18 cellular contexts compared by ENCODE assay signal in genomic region chr2:28994679-28995078, GRCh38. TPM values are rescaled to one million over a fixed set of nuclear protein-coding genes. Genes with fewer than 3 reads are reported as not detected.
A peak's percentile ranks its signal among the peaks of the same experiment; 100 is the strongest.
DNase-seq lines count a peak whose midpoint lies in the region; ATAC-seq lines count a peak whose summit lies in the region.
"Had no signal": no experiment of that assay in that cellular context is flagged by ENCODE, and none has a peak within 500 bp of the region (broad histone marks: within the 10 kb centered on the region; RNA-seq: fewer than 3 reads in every experiment).

No MANE protein-coding gene starts in this region.

- H3K4ac ChIP-seq in neuronal stem cell (ENCODE audit: low read length): no peak overlapping the region

- no peak overlapping the region for H3K4me3 Mint-ChIP-seq in dendritic cell treated with granulocyte-macrophage colony-stimulating factor and Interleukin-4, amounts not matched to agents 40 ng/mL and 50 ng/mL, for 4 days
- no peak overlapping the region for H3K4me3 Mint-ChIP-seq in stimulated activated effector memory CD8-positive, alpha-beta T cell treated with anti-CD3 and anti-CD28 coated beads, Interleukin-12 subunit alpha, Interleukin-12 subunit beta, amount 100 ng/mL, for 72 hours
- no peak overlapping the region for H3K4me3 Mint-ChIP-seq in activated CD4-positive, alpha-beta T cell treated with anti-CD3 and anti-CD28 coated beads, Interleukin-2, amount 10 ng/mL, durations not matched to agents 24 days and 14 days
- H3K4me3 Mint-ChIP-seq: CD4-positive, alpha-beta memory T cell; GM23338; H9 had no signal

- no peak overlapping the region for H3K4me3 ChIP-seq in neuronal stem cell (ENCODE audit: low read length in 2 of 2)
- H3K4me3 ChIP-seq: GM23338 had no signal

- intact Hi-C loops in left ventricle myocardium superior (cut with micrococcal nuclease): no loop called here
- intact Hi-C loops in cardiac septum (cut with DNase I): no loop called here
- intact Hi-C loops in dendritic cell treated with granulocyte-macrophage colony-stimulating factor and Interleukin-4, amounts not matched to agents 40 ng/mL and 50 ng/mL, for 4 days (cut with micrococcal nuclease): loop anchor here (10.0 kb wide), 1 partner anchor 500 kb away; no protein-coding TSS in a partner anchor
- intact Hi-C loops in activated CD4-positive, alpha-beta T cell treated with anti-CD3 and anti-CD28 coated beads, Interleukin-2, amount 10 ng/mL, durations not matched to agents 24 days and 14 days (cut with micrococcal nuclease): no loop called here

- WGBS in neuronal stem cell (ENCODE audit: extremely low coverage in 2 of 2, insufficient read length in 2 of 2, insufficient replicate concordance in 1 of 2), 2 donors: no CpG with 5 or more reads among the region's 7 CpGs

- peak overlapping the region; percentile 82 for H3K27ac Mint-ChIP-seq in dendritic cell treated with granulocyte-macrophage colony-stimulating factor and Interleukin-4, amounts not matched to agents 40 ng/mL and 50 ng/mL, for 4 days
- peak overlapping the region; percentile 54 for H3K27ac Mint-ChIP-seq in stimulated activated effector memory CD8-positive, alpha-beta T cell treated with anti-CD3 and anti-CD28 coated beads, Interleukin-12 subunit alpha, Interleukin-12 subunit beta, amount 100 ng/mL, for 72 hours
- H3K27ac Mint-ChIP-seq in activated CD4-positive, alpha-beta T cell treated with anti-CD3 and anti-CD28 coated beads, Interleukin-2, amount 10 ng/mL, durations not matched to agents 24 days and 14 days: no peak overlapping the region
- H3K27ac Mint-ChIP-seq: GM23338 had no signal

- no peaks in the 10 kb centered on the region for H3K36me3 Mint-ChIP-seq in dendritic cell treated with granulocyte-macrophage colony-stimulating factor and Interleukin-4, amounts not matched to agents 40 ng/mL and 50 ng/mL, for 4 days (ENCODE audit: low read depth)
- no peaks in the 10 kb centered on the region for H3K36me3 Mint-ChIP-seq in stimulated activated effector memory CD8-positive, alpha-beta T cell treated with anti-CD3 and anti-CD28 coated beads, Interleukin-12 subunit alpha, Interleukin-12 subunit beta, amount 100 ng/mL, for 72 hours
- H3K36me3 Mint-ChIP-seq in activated CD4-positive, alpha-beta T cell treated with anti-CD3 and anti-CD28 coated beads, Interleukin-2, amount 10 ng/mL, durations not matched to agents 24 days and 14 days (ENCODE audit: low read depth): no peaks in the 10 kb centered on the region
- H3K36me3 Mint-ChIP-seq: CD4-positive, alpha-beta memory T cell had no signal

- H3K9me3 ChIP-seq in neuronal stem cell (replicated peaks in 1 of 2; ENCODE audit: control insufficient read depth in 2 of 2, insufficient read depth in 1 of 2, low read depth in 1 of 2, low read length in 2 of 2): no peaks in the 10 kb centered on the region

- no peak overlapping the region for H4K91ac ChIP-seq in neuronal stem cell (ENCODE audit: low read depth, low read length, poor library complexity)

- no peak overlapping the region for H3K27ac ChIP-seq in neuronal stem cell (replicated peaks; ENCODE audit: low read length)

- peak overlapping the region; percentile 52 for H3K23ac ChIP-seq in neuronal stem cell (ENCODE audit: low read depth, low read length, poor library complexity)

- no peak overlapping the region for H3K9ac ChIP-seq in neuronal stem cell (ENCODE audit: low read depth, low read length, poor library complexity)

- H3K4me1 Mint-ChIP-seq in dendritic cell treated with granulocyte-macrophage colony-stimulating factor and Interleukin-4, amounts not matched to agents 40 ng/mL and 50 ng/mL, for 4 days (ENCODE audit: low read depth): peaks cover 73% of the 10 kb centered on the region
- peaks cover 27% of the 10 kb centered on the region for H3K4me1 Mint-ChIP-seq in stimulated activated effector memory CD8-positive, alpha-beta T cell treated with anti-CD3 and anti-CD28 coated beads, Interleukin-12 subunit alpha, Interleukin-12 subunit beta, amount 100 ng/mL, for 72 hours
- peaks cover 2% of the 10 kb centered on the region for H3K4me1 Mint-ChIP-seq in activated CD4-positive, alpha-beta T cell treated with anti-CD3 and anti-CD28 coated beads, Interleukin-2, amount 10 ng/mL, durations not matched to agents 24 days and 14 days

- no peak overlapping the region for H2AK5ac ChIP-seq in neuronal stem cell (ENCODE audit: low read depth, low read length)

- peaks cover 0 to 23% (median 0%) of the 10 kb centered on the region in 3 experiments for H3K27me3 ChIP-seq in neuronal stem cell (ENCODE audit: control insufficient read depth in 3 of 3, insufficient read depth in 3 of 3, low read depth in 1 of 3, low read length in 3 of 3)

- H4K8ac ChIP-seq in neuronal stem cell (ENCODE audit: low read depth, low read length): no peak overlapping the region

- H2BK120ac ChIP-seq in neuronal stem cell (ENCODE audit: low read depth, low read length): no peak overlapping the region

- peak; percentile 12 for DNase-seq in left ventricle myocardium superior
- DNase-seq in cardiac septum (ENCODE audit: low spot score): no peak
- DNase-seq in neuronal stem cell (ENCODE audit: low spot score): no peak
- no peak for DNase-seq in stimulated activated effector memory CD8-positive, alpha-beta T cell treated with anti-CD3 and anti-CD28 coated beads, Interleukin-12 subunit alpha, Interleukin-12 subunit beta, amount 100 ng/mL, for 72 hours (ENCODE audit: low spot score in 2 of 2)
- DNase-seq in activated CD4-positive, alpha-beta T cell treated with anti-CD3 and anti-CD28 coated beads, Interleukin-2, amount 10 ng/mL, durations not matched to agents 24 days and 14 days: no peak
- DNase-seq: C1 segment of cervical spinal cord; Calu3; CD4-positive, alpha-beta memory T cell; COR-L47; DMS53; DMS79 treated with DMSO at 0.1 percent for 48 hours; GF-D8; H9 had no signal

- no peaks in the 10 kb centered on the region for H3K36me3 ChIP-seq in neuronal stem cell (replicated peaks in 1 of 2; ENCODE audit: control insufficient read depth in 2 of 2, insufficient read depth in 2 of 2, low read length in 2 of 2)

- H3K4me2 ChIP-seq in neuronal stem cell (ENCODE audit: insufficient read depth, low read length, poor library complexity, severe bottlenecking): no peak overlapping the region
- H3K4me2 ChIP-seq: GM23338 had no signal

- H2BK5ac ChIP-seq in neuronal stem cell (ENCODE audit: low read length): no peak overlapping the region

- H2BK15ac ChIP-seq in neuronal stem cell (ENCODE audit: low read length): no peak overlapping the region

- H3K18ac ChIP-seq in neuronal stem cell (ENCODE audit: low read length): peak overlapping the region; percentile 88

- no peak for ATAC-seq in left ventricle myocardium superior
- ATAC-seq in stimulated activated effector memory CD8-positive, alpha-beta T cell treated with anti-CD3 and anti-CD28 coated beads, Interleukin-12 subunit alpha, Interleukin-12 subunit beta, amount 100 ng/mL, for 72 hours: no peak
- ATAC-seq in HG03108 (IDR thresholded peaks at IDR 0.05; ENCODE audit: unreplicated experiment): no peak
- no peak for ATAC-seq in HG03432 (IDR thresholded peaks at IDR 0.05; ENCODE audit: unreplicated experiment)
- ATAC-seq: GM23338, HCT116 had no signal

- H2BK12ac ChIP-seq in neuronal stem cell (ENCODE audit: low read length): peak overlapping the region; percentile 93

- H3K27me3 Mint-ChIP-seq in dendritic cell treated with granulocyte-macrophage colony-stimulating factor and Interleukin-4, amounts not matched to agents 40 ng/mL and 50 ng/mL, for 4 days: peaks cover 3% of the 10 kb centered on the region
- H3K27me3 Mint-ChIP-seq in activated CD4-positive, alpha-beta T cell treated with anti-CD3 and anti-CD28 coated beads, Interleukin-2, amount 10 ng/mL, durations not matched to agents 24 days and 14 days: peaks cover 13% of the 10 kb centered on the region
- H3K27me3 Mint-ChIP-seq: CD4-positive, alpha-beta memory T cell had no signal

- H2AFZ ChIP-seq in neuronal stem cell (ENCODE audit: low read length): no peak overlapping the region
- H2AFZ ChIP-seq: GM23338 had no signal

- H3K14ac ChIP-seq in neuronal stem cell (ENCODE audit: low read length): no peak overlapping the region

- peaks cover 6% of the 10 kb centered on the region in 2 donors for H3K4me1 ChIP-seq in neuronal stem cell (ENCODE audit: control insufficient read depth in 2 of 2, insufficient read depth in 1 of 2, low read depth in 1 of 2, low read length in 2 of 2)

- no peaks in the 10 kb centered on the region for H3K79me1 ChIP-seq in neuronal stem cell (ENCODE audit: low read depth, low read length)

- H3K9me3 Mint-ChIP-seq in dendritic cell treated with granulocyte-macrophage colony-stimulating factor and Interleukin-4, amounts not matched to agents 40 ng/mL and 50 ng/mL, for 4 days: no peaks in the 10 kb centered on the region
- H3K9me3 Mint-ChIP-seq in stimulated activated effector memory CD8-positive, alpha-beta T cell treated with anti-CD3 and anti-CD28 coated beads, Interleukin-12 subunit alpha, Interleukin-12 subunit beta, amount 100 ng/mL, for 72 hours: no peaks in the 10 kb centered on the region
- no peaks in the 10 kb centered on the region for H3K9me3 Mint-ChIP-seq in activated CD4-positive, alpha-beta T cell treated with anti-CD3 and anti-CD28 coated beads, Interleukin-2, amount 10 ng/mL, durations not matched to agents 24 days and 14 days
- H3K9me3 Mint-ChIP-seq: CD4-positive, alpha-beta memory T cell; GM23338; H9 had no signal

RNA-seq across cellular contexts. Expression of gene TOGARAM2, which starts 13.6 kb away (rescaled TPM):
- total RNA-seq in left ventricle myocardium superior (43.9 TPM), cardiac septum (0.48 TPM)
- 0.06 TPM for polyA plus RNA-seq in neuronal stem cell (2013, experiment 1 of 2)
- 0.06 TPM for polyA plus RNA-seq in neuronal stem cell (2013, experiment 2 of 2)
- total RNA-seq in activated CD4-positive, alpha-beta T cell treated with anti-CD3 and anti-CD28 coated beads, Interleukin-2, amount 10 ng/mL, durations not matched to agents 24 days and 14 days: 4.8 and 6.7 TPM in 2 replicates
